ENCODE assay signal across 8 cellular contexts in genomic region chr2:76599732-76600368, GRCh38.
A peak's percentile ranks its signal among the peaks of the same experiment; 100 is the strongest.
DNase-seq lines count a peak whose midpoint lies in the region; ATAC-seq, FAIRE-seq and TF ChIP-seq lines count a peak whose summit lies in the region.

No MANE protein-coding gene starts in this region.

- peaks cover 0 to 10% (median 3%) of the 10 kb centered on the region in 9 donors for H3K9me3 Mint-ChIP-seq in naive thymus-derived CD8-positive, alpha-beta T cell

- POLR2A ChIA-PET in naive thymus-derived CD8-positive, alpha-beta T cell (lab: Charles Lee), result no interaction called here

- peak; percentile 52 for FAIRE-seq in frontal cortex (lab: Jason Lieb, UNC)

- H3K79me2 ChIP-seq in parathyroid adenoma, result no peaks in the 10 kb centered on the region

- no peaks in the 10 kb centered on the region for H3K27me3 Mint-ChIP-seq in naive thymus-derived CD8-positive, alpha-beta T cell

- H2AFZ ChIP-seq in parathyroid adenoma, result no peak overlapping the region

- peak; percentile 68 for TF ChIP-seq CTCF in parathyroid adenoma (IDR thresholded peaks at IDR 0.05)

- no peak overlapping the region for H3K4me3 Mint-ChIP-seq in naive thymus-derived CD8-positive, alpha-beta T cell

- ATAC-seq in GM19023 (IDR thresholded peaks at IDR 0.05; ENCODE audit: unreplicated experiment), result peak; percentile 99
- ATAC-seq in HG03064 (IDR thresholded peaks at IDR 0.05; ENCODE audit: low read depth, unreplicated experiment), result peak; percentile 89
- ATAC-seq in naive thymus-derived CD8-positive, alpha-beta T cell, result no peak

- no peak overlapping the region for H3K9ac ChIP-seq in parathyroid adenoma

- no peak overlapping the region for H3K4me3 ChIP-seq in parathyroid adenoma (ENCODE audit: low read depth, low read length)

- H3K27ac Mint-ChIP-seq in naive thymus-derived CD8-positive, alpha-beta T cell, result no peak overlapping the region

- H3K4me2 ChIP-seq in parathyroid adenoma (ENCODE audit: low read length), result no peak overlapping the region

- H3K9me3 ChIP-seq in parathyroid adenoma (ENCODE audit: control insufficient read depth, low read length), result no peaks in the 10 kb centered on the region

- peaks cover 0 to 6% (median 0%) of the 10 kb centered on the region in 3 donors for H3K36me3 Mint-ChIP-seq in naive thymus-derived CD8-positive, alpha-beta T cell

- no peaks in the 10 kb centered on the region for H3K4me1 Mint-ChIP-seq in naive thymus-derived CD8-positive, alpha-beta T cell

- no peaks in the 10 kb centered on the region for H3K36me3 ChIP-seq in parathyroid adenoma (ENCODE audit: control insufficient read depth, insufficient read depth, low read length)

- no peaks in the 10 kb centered on the region for H3K27me3 ChIP-seq in parathyroid adenoma (ENCODE audit: control insufficient read depth, insufficient read depth, low read length)

- H3K4me1 ChIP-seq in parathyroid adenoma, result no peaks in the 10 kb centered on the region

- H3K27ac ChIP-seq in parathyroid adenoma, result no peak overlapping the region

- DNase-seq in CD1c-positive myeloid dendritic cell (ENCODE audit: extremely low spot score), result peak; percentile 40
- peak; percentile 34 for DNase-seq in NCI-H187 treated with DMSO at 0.1 percent for 48 hours (lab: John Stamatoyannopoulos, UW)
- peak; percentile 43 to 87 for DNase-seq in SW 1271 (lab: John Stamatoyannopoulos, UW)
- peak; percentile 11 to 25 for DNase-seq in frontal cortex (ENCODE audit: low spot score in 2 of 2)
- no peak for DNase-seq in naive thymus-derived CD8-positive, alpha-beta T cell

Comparison
In these comparisons a context has a peak if more than half of its experiments do, and no peak if none do; other contexts are left out.
1. DNase-seq: peak in CD1c-positive myeloid dendritic cell (single experiment), NCI-H187 treated with DMSO at 0.1 percent for 48 hours (single experiment), SW 1271 (2 of 2) and frontal cortex (2 of 2); none in naive thymus-derived CD8-positive, alpha-beta T cell (0 of 10).
2. ATAC-seq: peak in GM19023 (single experiment) and HG03064 (single experiment); none in naive thymus-derived CD8-positive, alpha-beta T cell (0 of 2).